1 cellular context compared by ENCODE assay signal in the genomic region with DNA sequence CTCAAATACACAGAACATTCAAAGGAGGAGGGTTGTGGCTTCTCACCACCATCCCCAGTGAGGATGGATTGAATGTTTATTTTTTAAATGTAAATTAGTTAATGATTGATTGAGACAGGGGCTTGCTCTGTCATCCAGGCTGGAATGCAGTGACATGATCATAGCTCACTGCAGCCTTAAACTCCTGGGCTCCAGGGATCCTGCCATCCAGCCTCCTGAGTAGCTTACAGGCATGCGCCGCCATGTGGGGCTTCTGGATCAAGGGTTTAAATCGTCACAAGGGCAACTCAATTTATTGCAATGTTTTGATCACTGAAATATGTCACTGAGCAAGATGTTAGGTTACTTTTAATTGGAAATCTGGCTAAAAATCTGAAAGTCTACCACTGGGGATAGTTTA.
TF ChIP-seq lines count a peak whose summit lies in the region.

No MANE protein-coding gene starts in this region.

TF ChIP-seq in HepG2, 621 proteins besides CTCF, POLR2A, EP300 and RAD21 (continued from another document):
- TF ChIP-seq SP140L (CRISPR knock-in tag; IDR thresholded peaks at IDR 0.05; ENCODE audit: borderline replicate concordance) (no peak), NONO (IDR thresholded peaks at IDR 0.05) (no peak), NONO (CRISPR knock-in tag; conservative IDR thresholded peaks at IDR 0.05) (no peak)
TF ChIP-seq in HepG2: peak in this region for 2.
